Comparison of ENCODE assay signal across 19 cellular contexts in the genomic region with DNA sequence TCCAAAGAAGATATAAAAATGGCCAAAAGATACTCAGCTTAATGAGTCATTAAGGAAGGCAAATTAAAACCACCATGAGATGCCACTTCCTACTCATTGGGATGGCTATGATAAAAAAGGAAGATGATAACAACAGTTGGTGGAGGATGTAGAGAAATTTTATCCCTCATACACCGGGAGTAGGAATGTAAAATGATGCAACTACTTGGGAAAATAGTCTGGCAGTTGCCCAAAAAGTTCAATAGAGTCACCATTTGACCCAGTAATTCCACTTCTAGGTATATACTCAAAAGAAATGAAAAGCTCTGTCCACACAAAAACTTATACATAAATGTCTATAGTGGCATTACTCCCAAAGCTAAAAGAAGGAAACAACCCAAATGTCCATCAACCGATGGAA. TPM values are rescaled to one million over a fixed set of nuclear protein-coding genes. Genes with fewer than 3 reads are reported as not detected.
"Had no signal": no experiment of that assay in that cellular context is flagged by ENCODE, and none has a peak within 500 bp of the region (broad histone marks: within the 10 kb centered on the region; RNA-seq: fewer than 3 reads in every experiment).

No MANE protein-coding gene starts in this region.

- DNase-seq: activated CD4-positive, alpha-beta T cell treated with anti-CD3 and anti-CD28 coated beads for 1 hour; activated CD4-positive, alpha-beta T cell treated with anti-CD3 and anti-CD28 coated beads, Interleukin-2, amount 50 U/mL, for 4 hours; activated effector memory CD4-positive, alpha-beta T cell treated with Interleukin-2 at 50 U/mL for 16 hours; activated naive CD4-positive, alpha-beta T cell treated with anti-CD3 and anti-CD28 coated beads, Interleukin-2, amount 50 U/mL, for 16 hours; activated T-cell treated with anti-CD3 and anti-CD28 coated beads, Interleukin-2, amount 50 U/mL, for 1 hour; central memory CD4-positive, alpha-beta T cell; effector CD8-positive, alpha-beta T cell; left ventricle myocardium inferior; naive thymus-derived CD8-positive, alpha-beta T cell; pancreas; retina; T-cell; upper lobe of right lung had no signal

- H3K36me3 Mint-ChIP-seq: stimulated activated effector memory CD8-positive, alpha-beta T cell treated with anti-CD3 and anti-CD28 coated beads, Interleukin-12 subunit alpha, Interleukin-12 subunit beta, amount 100 ng/mL, for 72 hours; T-cell had no signal

- H3K4me3 Mint-ChIP-seq: naive thymus-derived CD8-positive, alpha-beta T cell; stimulated activated effector memory CD8-positive, alpha-beta T cell treated with anti-CD3 and anti-CD28 coated beads, Interleukin-12 subunit alpha, Interleukin-12 subunit beta, amount 100 ng/mL, for 72 hours; T-cell had no signal

- H3K4me3 ChIP-seq: coronary artery, left ventricle myocardium inferior, pancreas, thoracic aorta, upper lobe of right lung had no signal

- H3K4me1 Mint-ChIP-seq: naive thymus-derived CD8-positive, alpha-beta T cell; stimulated activated effector memory CD8-positive, alpha-beta T cell treated with anti-CD3 and anti-CD28 coated beads, Interleukin-12 subunit alpha, Interleukin-12 subunit beta, amount 100 ng/mL, for 72 hours; T-cell had no signal

- H3K27ac Mint-ChIP-seq: naive thymus-derived CD8-positive, alpha-beta T cell; stimulated activated effector memory CD8-positive, alpha-beta T cell treated with anti-CD3 and anti-CD28 coated beads, Interleukin-12 subunit alpha, Interleukin-12 subunit beta, amount 100 ng/mL, for 72 hours; T-cell had no signal

RNA-seq across cellular contexts. Expression of a gene that starts 10.1 kb away (rescaled TPM):
- total RNA-seq: endothelial cell of umbilical vein; mononuclear cell; naive thymus-derived CD8-positive, alpha-beta T cell had no signal

RNA-seq across cellular contexts. Expression of a gene that starts 38.9 kb away (rescaled TPM):
- total RNA-seq: endothelial cell of umbilical vein; kidney epithelial cell; left ventricle myocardium inferior; mononuclear cell; naive thymus-derived CD8-positive, alpha-beta T cell; pancreas; T-cell; thoracic aorta; upper lobe of right lung had no signal
